In the genomic region with DNA sequence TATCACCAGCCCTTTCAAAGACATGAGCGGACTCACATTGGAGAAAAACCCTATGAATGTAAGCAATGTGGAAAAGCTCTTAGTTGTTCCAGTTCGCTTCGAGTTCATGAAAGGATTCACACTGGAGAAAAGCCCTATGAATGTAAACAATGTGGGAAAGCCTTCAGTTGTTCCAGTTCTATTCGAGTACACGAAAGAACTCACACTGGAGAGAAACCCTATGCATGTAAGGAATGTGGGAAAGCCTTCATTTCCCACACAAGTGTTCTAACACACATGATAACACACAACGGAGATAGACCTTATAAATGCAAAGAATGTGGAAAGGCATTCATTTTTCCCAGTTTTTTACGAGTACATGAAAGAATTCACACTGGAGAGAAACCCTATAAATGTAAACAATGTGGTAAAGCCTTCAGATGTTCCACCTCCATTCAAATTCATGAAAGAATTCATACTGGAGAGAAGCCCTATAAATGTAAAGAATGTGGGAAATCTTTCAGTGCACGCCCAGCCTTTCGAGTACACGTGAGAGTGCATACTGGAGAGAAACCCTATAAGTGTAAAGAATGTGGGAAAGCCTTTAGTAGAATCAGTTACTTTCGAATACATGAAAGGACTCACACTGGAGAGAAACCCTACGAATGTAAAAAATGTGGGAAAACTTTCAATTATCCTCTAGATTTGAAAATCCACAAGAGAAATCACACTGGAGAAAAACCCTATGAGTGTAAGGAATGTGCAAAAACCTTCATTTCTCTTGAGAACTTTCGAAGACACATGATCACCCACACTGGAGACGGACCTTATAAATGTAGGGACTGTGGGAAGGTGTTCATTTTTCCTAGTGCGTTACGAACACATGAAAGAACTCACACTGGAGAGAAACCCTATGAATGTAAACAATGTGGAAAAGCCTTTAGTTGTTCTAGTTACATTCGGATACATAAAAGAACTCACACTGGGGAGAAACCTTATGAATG, we compare ENCODE assay signal across 2 cellular contexts.
TF ChIP-seq lines count a peak whose summit lies in the region.

No MANE protein-coding gene starts in this region.

TF ChIP-seq in liver, 16 proteins besides CTCF, POLR2A, EP300 and RAD21:
- TF ChIP-seq RXRA (IDR thresholded peaks at IDR 0.05) (no peak), HNF4G (IDR thresholded peaks at IDR 0.05) (no peak), FOXA2 (IDR thresholded peaks at IDR 0.05) (no peak), TAF1 (conservative IDR thresholded peaks at IDR 0.05) (no peak), FOXA1 (IDR thresholded peaks at IDR 0.05) (no peak), YY1 (IDR thresholded peaks at IDR 0.05) (no peak)
- TF ChIP-seq, protein P1, sequence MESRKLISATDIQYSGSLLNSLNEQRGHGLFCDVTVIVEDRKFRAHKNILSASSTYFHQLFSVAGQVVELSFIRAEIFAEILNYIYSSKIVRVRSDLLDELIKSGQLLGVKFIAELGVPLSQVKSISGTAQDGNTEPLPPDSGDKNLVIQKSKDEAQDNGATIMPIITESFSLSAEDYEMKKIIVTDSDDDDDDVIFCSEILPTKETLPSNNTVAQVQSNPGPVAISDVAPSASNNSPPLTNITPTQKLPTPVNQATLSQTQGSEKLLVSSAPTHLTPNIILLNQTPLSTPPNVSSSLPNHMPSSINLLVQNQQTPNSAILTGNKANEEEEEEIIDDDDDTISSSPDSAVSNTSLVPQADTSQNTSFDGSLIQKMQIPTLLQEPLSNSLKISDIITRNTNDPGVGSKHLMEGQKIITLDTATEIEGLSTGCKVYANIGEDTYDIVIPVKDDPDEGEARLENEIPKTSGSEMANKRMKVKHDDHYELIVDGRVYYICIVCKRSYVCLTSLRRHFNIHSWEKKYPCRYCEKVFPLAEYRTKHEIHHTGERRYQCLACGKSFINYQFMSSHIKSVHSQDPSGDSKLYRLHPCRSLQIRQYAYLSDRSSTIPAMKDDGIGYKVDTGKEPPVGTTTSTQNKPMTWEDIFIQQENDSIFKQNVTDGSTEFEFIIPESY (IDR thresholded peaks at IDR 0.05), result no peak

TF ChIP-seq in HepG2, 621 proteins besides CTCF, POLR2A, EP300 and RAD21:
- TF ChIP-seq ZBTB43 (CRISPR knock-in tag; conservative IDR thresholded peaks at IDR 0.05), result no peak
- no peak for TF ChIP-seq NFAT5 (CRISPR knock-in tag; IDR thresholded peaks at IDR 0.05)
- no peak for TF ChIP-seq EED (CRISPR knock-in tag; IDR thresholded peaks at IDR 0.05)
- no peak for TF ChIP-seq SRSF1 (optimal IDR thresholded peaks at IDR 0.05; ENCODE audit: low read depth, low read length)
- TF ChIP-seq, protein P2, sequence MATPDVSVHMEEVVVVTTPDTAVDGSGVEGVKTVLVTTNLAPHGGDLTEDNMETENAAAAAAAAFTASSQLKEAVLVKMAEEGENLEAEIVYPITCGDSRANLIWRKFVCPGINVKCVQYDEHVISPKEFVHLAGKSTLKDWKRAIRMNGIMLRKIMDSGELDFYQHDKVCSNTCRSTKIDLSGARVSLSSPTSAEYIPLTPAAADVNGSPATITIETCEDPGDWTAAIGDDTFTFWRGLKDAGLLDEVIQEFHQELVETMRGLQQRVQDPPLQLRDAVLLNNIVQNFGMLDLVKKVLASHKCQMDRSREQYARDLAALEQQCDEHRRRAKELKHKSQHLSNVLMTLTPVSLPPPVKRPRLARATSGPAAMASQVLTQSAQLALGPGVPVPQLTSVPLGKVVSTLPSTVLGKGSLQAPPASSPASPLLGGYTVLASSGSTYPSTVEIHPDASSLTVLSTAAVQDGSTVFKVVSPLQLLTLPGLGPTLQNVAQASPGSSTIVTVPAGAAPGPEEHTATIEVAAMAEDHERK (CRISPR knock-in tag; IDR thresholded peaks at IDR 0.05; ENCODE audit: low read depth), result no peak
- no peak for TF ChIP-seq ZNF235 (CRISPR knock-in tag; IDR thresholded peaks at IDR 0.05; ENCODE audit: borderline replicate concordance)
- TF ChIP-seq ZNF841 (CRISPR knock-in tag; IDR thresholded peaks at IDR 0.05; ENCODE audit: borderline replicate concordance), result no peak
- TF ChIP-seq MXD4 (CRISPR knock-in tag; IDR thresholded peaks at IDR 0.05), result no peak
- no peak for TF ChIP-seq PTBP1 (IDR thresholded peaks at IDR 0.05; ENCODE audit: low read depth, low read length, poor library complexity, severe bottlenecking)
- TF ChIP-seq ZNF607 (CRISPR knock-in tag; IDR thresholded peaks at IDR 0.05; ENCODE audit: borderline replicate concordance), result no peak
- TF ChIP-seq ZNF282 (IDR thresholded peaks at IDR 0.05; ENCODE audit: partially characterized antibody), result no peak
- TF ChIP-seq ZNF550 (CRISPR knock-in tag; IDR thresholded peaks at IDR 0.05; ENCODE audit: borderline replicate concordance), result no peak
- no peak for TF ChIP-seq NR2C2 (CRISPR knock-in tag; IDR thresholded peaks at IDR 0.05; ENCODE audit: borderline replicate concordance)
- TF ChIP-seq TAF1 (CRISPR knock-in tag; IDR thresholded peaks at IDR 0.05), result no peak
